Comparison of ENCODE assay signal across 14 cellular contexts in genomic region chrY:9158616-9159015, GRCh38.
A peak's percentile ranks its signal among the peaks of the same experiment; 100 is the strongest.
DNase-seq lines count a peak whose midpoint lies in the region; ATAC-seq and TF ChIP-seq lines count a peak whose summit lies in the region.
"Had no signal": no experiment of that assay in that cellular context is flagged by ENCODE, and none has a peak within 500 bp of the region (broad histone marks: within the 10 kb centered on the region; RNA-seq: fewer than 3 reads in every experiment).

No MANE protein-coding gene starts in this region.

- H3K4me1 ChIP-seq in SJSA1 (replicated peaks), result peaks cover 34% of the 10 kb centered on the region
- H3K4me1 ChIP-seq: Caco-2 had no signal

- peak; percentile 44 for ATAC-seq in left lobe of liver
- ATAC-seq: GM12878, HepG2 had no signal

- peak; percentile 46 for DNase-seq in AG10803 (ENCODE audit: low read depth)
- DNase-seq in HCEC 1CT, result peak; percentile 31
- DNase-seq in SJSA1 (ENCODE audit: low read depth in 1 of 2, low spot score in 2 of 2), result peak in 1 of 2 experiments; percentile 38
- no peak for DNase-seq in left lobe of liver (ENCODE audit: low spot score)
- no peak for DNase-seq in head of caudate nucleus
- no peak for DNase-seq in DMS 273 treated with DMSO at 0.1 percent for 48 hours (lab: John Stamatoyannopoulos, UW)
- DNase-seq in T-helper 1 cell, result no peak
- no peak for DNase-seq in iPS-NIHi7 (ENCODE audit: extremely low spot score)
- DNase-seq: Caco-2; CD8-positive, alpha-beta memory T cell; GOT3; H9 had no signal

- no peaks in the 10 kb centered on the region for H3K36me3 ChIP-seq in SJSA1

- intact Hi-C loops in head of caudate nucleus (cut with DNase I), result no loop called here

- H3K27me3 ChIP-seq in SJSA1 (replicated peaks), result no peaks in the 10 kb centered on the region

- H3K27ac ChIP-seq in SJSA1, result peak overlapping the region; percentile 40

- no peak overlapping the region for H3K4me3 ChIP-seq in AG10803 (ENCODE audit: low read length)
- H3K4me3 ChIP-seq in SJSA1, result no peak overlapping the region
- H3K4me3 ChIP-seq: GM12878 had no signal

- TF ChIP-seq CTCF in AG10803 (conservative IDR thresholded peaks at IDR 0.05; ENCODE audit: low read length), result no peak

- no peaks in the 10 kb centered on the region for H3K9me3 ChIP-seq in SJSA1 (replicated peaks)
- H3K9me3 ChIP-seq: Caco-2 had no signal

Comparison
In these comparisons a context has a peak if more than half of its experiments do, and no peak if none do; other contexts are left out.
1. DNase-seq: peak in AG10803 (single experiment) and HCEC 1CT (single experiment); none in left lobe of liver (single experiment), head of caudate nucleus (0 of 42), DMS 273 treated with DMSO at 0.1 percent for 48 hours (single experiment), T-helper 1 cell (0 of 5) and iPS-NIHi7 (single experiment).